5 cellular contexts compared by ENCODE assay signal in the genomic region with DNA sequence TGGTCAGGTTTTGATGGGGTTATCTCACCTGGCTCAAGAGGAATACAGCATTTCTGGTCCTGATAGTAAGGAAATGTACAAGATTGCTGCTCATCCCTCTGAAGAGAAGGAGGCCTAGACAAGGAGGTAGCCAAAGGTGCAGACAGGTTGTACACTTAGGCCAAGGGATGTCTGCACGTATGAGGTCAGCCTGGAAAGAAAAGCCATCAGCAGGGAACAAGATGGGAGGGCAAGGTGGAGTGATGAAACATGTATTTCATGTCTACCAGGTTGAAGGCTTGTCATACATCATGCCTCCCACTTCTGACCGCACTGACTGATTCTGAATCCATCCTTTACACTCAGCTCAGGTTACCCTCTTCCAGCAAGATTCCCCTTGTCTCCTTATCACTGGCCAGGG.
"Had no signal": no experiment of that assay in that cellular context is flagged by ENCODE, and none has a peak within 500 bp of the region (broad histone marks: within the 10 kb centered on the region; RNA-seq: fewer than 3 reads in every experiment).

No MANE protein-coding gene starts in this region.

- H3K27ac ChIP-seq: HL-60 had no signal

- FAIRE-seq: HepG2, HTR-8/SVneo, K562 had no signal

- H3K4me3 ChIP-seq: K562 had no signal

- ATAC-seq: HepG2, K562 had no signal

- DNase-seq: IMR-90 had no signal
